Comparison of ENCODE assay signal across 20 cellular contexts in genomic region chr10:91575044-91575610, GRCh38. TPM values are rescaled to one million over a fixed set of nuclear protein-coding genes. Genes with fewer than 3 reads are reported as not detected.
DNase-seq lines count a peak whose midpoint lies in the region; ATAC-seq and TF ChIP-seq lines count a peak whose summit lies in the region.
"Had no signal": no experiment of that assay in that cellular context is flagged by ENCODE, and none has a peak within 500 bp of the region (broad histone marks: within the 10 kb centered on the region; RNA-seq: fewer than 3 reads in every experiment).

No MANE protein-coding gene starts in this region.

- H3K36me3 Mint-ChIP-seq in brain (no peaks in the 10 kb centered on the region), neural crest cell (ENCODE audit: low read depth) (peaks cover 3% of the 10 kb centered on the region)
- H3K36me3 Mint-ChIP-seq in effector memory CD8-positive, alpha-beta T cell (ENCODE audit: insufficient read depth) = no peaks in the 10 kb centered on the region
- H3K36me3 Mint-ChIP-seq: stimulated activated memory B cell treated with anti-CD40 and anti-IgM and Interleukin-4, amounts not matched to agents 10 μg/mL and 1 μg/mL and 100 μg/mL, for 72 hours had no signal

- H3K9me3 Mint-ChIP-seq in brain = peaks cover 0 to 6% (median 2%) of the 10 kb centered on the region in 5 experiments
- peaks cover 4% of the 10 kb centered on the region for H3K9me3 Mint-ChIP-seq in neural crest cell
- H3K9me3 Mint-ChIP-seq in effector memory CD8-positive, alpha-beta T cell = no peaks in the 10 kb centered on the region
- H3K9me3 Mint-ChIP-seq: central memory CD8-positive, alpha-beta T cell; T-helper 2 cell treated with Interferon-gamma antibody and Interleukin-4, amounts not matched to agents 5 μg/mL and 100 μg/mL, for 36 hours had no signal

- DNase-seq in left cardiac atrium (no peak), neural crest cell (ENCODE audit: low read depth, low spot score) (no peak), DMS53 treated with DMSO at 0.1 percent for 48 hours (lab: John Stamatoyannopoulos, UW; ENCODE audit: unreplicated experiment) (no peak), activated gamma-delta T cell treated with Interleukin-2 at 50 U/mL for 16 hours (no peak)
- no peak for DNase-seq in effector memory CD8-positive, alpha-beta T cell
- DNase-seq: activated CD4-positive, alpha-beta T cell treated with anti-CD3 and anti-CD28 coated beads, Interleukin-2, amount 50 U/mL, for 4 hours; activated CD8-positive, alpha-beta memory T cell treated with anti-CD3 and anti-CD28 coated beads, Interleukin-2, amount 50 U/mL, for 48 hours; activated effector memory CD4-positive, alpha-beta T cell treated with anti-CD3 and anti-CD28 coated beads, Interleukin-2, amount 50 U/mL, for 16 hours; COR-L47; left lung; NCI-H1105; NCI-H524; SK-N-SH; tibial artery had no signal

- H3K4me1 Mint-ChIP-seq in brain = peaks cover 21% of the 10 kb centered on the region
- peaks cover 33% of the 10 kb centered on the region for H3K4me1 Mint-ChIP-seq in neural crest cell
- peaks cover 0 to 4% of the 10 kb centered on the region in 2 donors for H3K4me1 Mint-ChIP-seq in effector memory CD8-positive, alpha-beta T cell (ENCODE audit: low read depth in 2 of 2)
- H3K4me1 Mint-ChIP-seq: stimulated activated memory B cell treated with anti-CD40 and anti-IgM and Interleukin-4, amounts not matched to agents 10 μg/mL and 1 μg/mL and 100 μg/mL, for 72 hours had no signal

- peak; percentile 75 to 78 for ATAC-seq in left cardiac atrium
- ATAC-seq in effector memory CD8-positive, alpha-beta T cell (replicated peaks) = no peak
- ATAC-seq in GM21515 (IDR thresholded peaks at IDR 0.05; ENCODE audit: unreplicated experiment) = no peak
- ATAC-seq: HCT116; left lung; stimulated activated memory B cell treated with anti-CD40 and anti-IgM and Interleukin-4, amounts not matched to agents 10 μg/mL and 1 μg/mL and 100 μg/mL, for 72 hours had no signal

- H3K27ac Mint-ChIP-seq in brain (peak overlapping the region in 4 of 5 experiments; percentile 43 to 97 (median 65)), neural crest cell (ENCODE audit: unreplicated experiment) (peak overlapping the region; percentile 87)
- H3K27ac Mint-ChIP-seq in effector memory CD8-positive, alpha-beta T cell = no peak overlapping the region
- H3K27ac Mint-ChIP-seq: stimulated activated memory B cell treated with anti-CD40 and anti-IgM and Interleukin-4, amounts not matched to agents 10 μg/mL and 1 μg/mL and 100 μg/mL, for 72 hours; T-helper 2 cell treated with Interferon-gamma antibody and Interleukin-4, amounts not matched to agents 5 μg/mL and 100 μg/mL, for 36 hours had no signal

- no peak for TF ChIP-seq CTCF in brain (conservative IDR thresholded peaks at IDR 0.05)
- TF ChIP-seq CTCF in neural crest cell (conservative IDR thresholded peaks at IDR 0.05) = no peak

- H3K4me3 Mint-ChIP-seq in brain (peak overlapping the region in 1 of 5 experiments; percentile 43), neural crest cell (peak overlapping the region; percentile 47)
- H3K4me3 Mint-ChIP-seq in effector memory CD8-positive, alpha-beta T cell = no peak overlapping the region
- H3K4me3 Mint-ChIP-seq: central memory CD8-positive, alpha-beta T cell; stimulated activated memory B cell treated with anti-CD40 and anti-IgM and Interleukin-4, amounts not matched to agents 10 μg/mL and 1 μg/mL and 100 μg/mL, for 72 hours; T-helper 2 cell treated with Interferon-gamma antibody and Interleukin-4, amounts not matched to agents 5 μg/mL and 100 μg/mL, for 36 hours had no signal

- H3K27me3 Mint-ChIP-seq in brain = no peaks in the 10 kb centered on the region
- H3K27me3 Mint-ChIP-seq in neural crest cell (ENCODE audit: low read depth) = no peaks in the 10 kb centered on the region
- peaks cover 7 to 12% of the 10 kb centered on the region in 2 donors for H3K27me3 Mint-ChIP-seq in effector memory CD8-positive, alpha-beta T cell

- intact Hi-C loops in left cardiac atrium (cut with DNase I) = no loop called here

RNA-seq across cellular contexts. Expression of gene PPP1R3C, which starts 57.7 kb away (rescaled TPM):
- polyA plus RNA-seq in brain (ENCODE audit: insufficient read depth, low read depth, low replicate concordance) = 8.7 TPM
- total RNA-seq in left cardiac atrium = 100 to 1,000 TPM; 173 to 184 TPM
- 2.9 and 3.6 TPM in 2 replicates for total RNA-seq in neural crest cell

Comparison
In these comparisons a context has a peak if more than half of its experiments do, and no peak if none do; other contexts are left out.
1. H3K27ac Mint-ChIP-seq: peak in brain (4 of 5) and neural crest cell (single experiment); none in effector memory CD8-positive, alpha-beta T cell (0 of 2).
2. ATAC-seq: peak in left cardiac atrium (2 of 2); none in effector memory CD8-positive, alpha-beta T cell (single experiment) and GM21515 (single experiment).
3. RNA of gene PPP1R3C, which starts 57.7 kb away (total RNA-seq): 173 to 184 TPM in left cardiac atrium; 2.9 to 3.6 TPM in neural crest cell; every median in the first group is over 10 times any median in the second.